Comparison of ENCODE assay signal across 1 cellular context in genomic region chr1:241640149-241640866, GRCh38.
TF ChIP-seq lines count a peak whose summit lies in the region.

A gene with protein sequence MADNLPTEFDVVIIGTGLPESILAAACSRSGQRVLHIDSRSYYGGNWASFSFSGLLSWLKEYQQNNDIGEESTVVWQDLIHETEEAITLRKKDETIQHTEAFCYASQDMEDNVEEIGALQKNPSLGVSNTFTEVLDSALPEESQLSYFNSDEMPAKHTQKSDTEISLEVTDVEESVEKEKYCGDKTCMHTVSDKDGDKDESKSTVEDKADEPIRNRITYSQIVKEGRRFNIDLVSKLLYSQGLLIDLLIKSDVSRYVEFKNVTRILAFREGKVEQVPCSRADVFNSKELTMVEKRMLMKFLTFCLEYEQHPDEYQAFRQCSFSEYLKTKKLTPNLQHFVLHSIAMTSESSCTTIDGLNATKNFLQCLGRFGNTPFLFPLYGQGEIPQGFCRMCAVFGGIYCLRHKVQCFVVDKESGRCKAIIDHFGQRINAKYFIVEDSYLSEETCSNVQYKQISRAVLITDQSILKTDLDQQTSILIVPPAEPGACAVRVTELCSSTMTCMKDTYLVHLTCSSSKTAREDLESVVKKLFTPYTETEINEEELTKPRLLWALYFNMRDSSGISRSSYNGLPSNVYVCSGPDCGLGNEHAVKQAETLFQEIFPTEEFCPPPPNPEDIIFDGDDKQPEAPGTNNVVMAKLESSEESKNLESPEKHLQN (minus strand): TSS chr1:241640369. CDS start chr1:241635766, 4,603 bp downstream.
Gene OPN3, minus strand, starts transcription at chr1:241640369. Its CDS starts 115 bp downstream, at chr1:241640254.

TF ChIP-seq in K562, 482 proteins besides CTCF, POLR2A, EP300 and RAD21 (continued from another document and continues in another):
- TF ChIP-seq, protein P1, sequence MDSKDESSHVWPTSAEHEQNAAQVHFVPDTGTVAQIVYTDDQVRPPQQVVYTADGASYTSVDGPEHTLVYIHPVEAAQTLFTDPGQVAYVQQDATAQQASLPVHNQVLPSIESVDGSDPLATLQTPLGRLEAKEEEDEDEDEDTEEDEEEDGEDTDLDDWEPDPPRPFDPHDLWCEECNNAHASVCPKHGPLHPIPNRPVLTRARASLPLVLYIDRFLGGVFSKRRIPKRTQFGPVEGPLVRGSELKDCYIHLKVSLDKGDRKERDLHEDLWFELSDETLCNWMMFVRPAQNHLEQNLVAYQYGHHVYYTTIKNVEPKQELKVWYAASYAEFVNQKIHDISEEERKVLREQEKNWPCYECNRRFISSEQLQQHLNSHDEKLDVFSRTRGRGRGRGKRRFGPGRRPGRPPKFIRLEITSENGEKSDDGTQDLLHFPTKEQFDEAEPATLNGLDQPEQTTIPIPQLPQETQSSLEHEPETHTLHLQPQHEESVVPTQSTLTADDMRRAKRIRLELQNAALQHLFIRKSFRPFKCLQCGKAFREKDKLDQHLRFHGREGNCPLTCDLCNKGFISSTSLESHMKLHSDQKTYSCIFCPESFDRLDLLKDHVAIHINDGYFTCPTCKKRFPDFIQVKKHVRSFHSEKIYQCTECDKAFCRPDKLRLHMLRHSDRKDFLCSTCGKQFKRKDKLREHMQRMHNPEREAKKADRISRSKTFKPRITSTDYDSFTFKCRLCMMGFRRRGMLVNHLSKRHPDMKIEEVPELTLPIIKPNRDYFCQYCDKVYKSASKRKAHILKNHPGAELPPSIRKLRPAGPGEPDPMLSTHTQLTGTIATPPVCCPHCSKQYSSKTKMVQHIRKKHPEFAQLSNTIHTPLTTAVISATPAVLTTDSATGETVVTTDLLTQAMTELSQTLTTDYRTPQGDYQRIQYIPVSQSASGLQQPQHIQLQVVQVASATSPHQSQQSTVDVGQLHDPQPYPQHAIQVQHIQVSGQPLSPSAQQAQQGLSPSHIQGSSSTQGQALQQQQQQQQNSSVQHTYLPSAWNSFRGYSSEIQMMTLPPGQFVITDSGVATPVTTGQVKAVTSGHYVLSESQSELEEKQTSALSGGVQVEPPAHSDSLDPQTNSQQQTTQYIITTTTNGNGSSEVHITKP (IDR thresholded peaks at IDR 0.05; ENCODE audit: partially characterized antibody), result no peak
- TF ChIP-seq, protein P2, sequence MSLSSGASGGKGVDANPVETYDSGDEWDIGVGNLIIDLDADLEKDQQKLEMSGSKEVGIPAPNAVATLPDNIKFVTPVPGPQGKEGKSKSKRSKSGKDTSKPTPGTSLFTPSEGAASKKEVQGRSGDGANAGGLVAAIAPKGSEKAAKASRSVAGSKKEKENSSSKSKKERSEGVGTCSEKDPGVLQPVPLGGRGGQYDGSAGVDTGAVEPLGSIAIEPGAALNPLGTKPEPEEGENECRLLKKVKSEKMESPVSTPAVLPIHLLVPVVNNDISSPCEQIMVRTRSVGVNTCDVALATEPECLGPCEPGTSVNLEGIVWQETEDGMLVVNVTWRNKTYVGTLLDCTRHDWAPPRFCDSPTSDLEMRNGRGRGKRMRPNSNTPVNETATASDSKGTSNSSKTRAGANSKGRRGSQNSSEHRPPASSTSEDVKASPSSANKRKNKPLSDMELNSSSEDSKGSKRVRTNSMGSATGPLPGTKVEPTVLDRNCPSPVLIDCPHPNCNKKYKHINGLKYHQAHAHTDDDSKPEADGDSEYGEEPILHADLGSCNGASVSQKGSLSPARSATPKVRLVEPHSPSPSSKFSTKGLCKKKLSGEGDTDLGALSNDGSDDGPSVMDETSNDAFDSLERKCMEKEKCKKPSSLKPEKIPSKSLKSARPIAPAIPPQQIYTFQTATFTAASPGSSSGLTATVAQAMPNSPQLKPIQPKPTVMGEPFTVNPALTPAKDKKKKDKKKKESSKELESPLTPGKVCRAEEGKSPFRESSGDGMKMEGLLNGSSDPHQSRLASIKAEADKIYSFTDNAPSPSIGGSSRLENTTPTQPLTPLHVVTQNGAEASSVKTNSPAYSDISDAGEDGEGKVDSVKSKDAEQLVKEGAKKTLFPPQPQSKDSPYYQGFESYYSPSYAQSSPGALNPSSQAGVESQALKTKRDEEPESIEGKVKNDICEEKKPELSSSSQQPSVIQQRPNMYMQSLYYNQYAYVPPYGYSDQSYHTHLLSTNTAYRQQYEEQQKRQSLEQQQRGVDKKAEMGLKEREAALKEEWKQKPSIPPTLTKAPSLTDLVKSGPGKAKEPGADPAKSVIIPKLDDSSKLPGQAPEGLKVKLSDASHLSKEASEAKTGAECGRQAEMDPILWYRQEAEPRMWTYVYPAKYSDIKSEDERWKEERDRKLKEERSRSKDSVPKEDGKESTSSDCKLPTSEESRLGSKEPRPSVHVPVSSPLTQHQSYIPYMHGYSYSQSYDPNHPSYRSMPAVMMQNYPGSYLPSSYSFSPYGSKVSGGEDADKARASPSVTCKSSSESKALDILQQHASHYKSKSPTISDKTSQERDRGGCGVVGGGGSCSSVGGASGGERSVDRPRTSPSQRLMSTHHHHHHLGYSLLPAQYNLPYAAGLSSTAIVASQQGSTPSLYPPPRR (CRISPR knock-in tag; IDR thresholded peaks at IDR 0.05; ENCODE audit: borderline replicate concordance), result no peak
- TF ChIP-seq ETV1 (tag; conservative IDR thresholded peaks at IDR 0.05; ENCODE audit: low read depth), result peak; percentile 70
- no peak for TF ChIP-seq PRMT5 (CRISPR knock-in tag; IDR thresholded peaks at IDR 0.05)
- no peak for TF ChIP-seq SIX5 (IDR thresholded peaks at IDR 0.05; ENCODE audit: borderline replicate concordance in 1 of 2, insufficient read depth in 1 of 2, low read depth in 1 of 2, low read length in 2 of 2)
- TF ChIP-seq, protein P3, sequence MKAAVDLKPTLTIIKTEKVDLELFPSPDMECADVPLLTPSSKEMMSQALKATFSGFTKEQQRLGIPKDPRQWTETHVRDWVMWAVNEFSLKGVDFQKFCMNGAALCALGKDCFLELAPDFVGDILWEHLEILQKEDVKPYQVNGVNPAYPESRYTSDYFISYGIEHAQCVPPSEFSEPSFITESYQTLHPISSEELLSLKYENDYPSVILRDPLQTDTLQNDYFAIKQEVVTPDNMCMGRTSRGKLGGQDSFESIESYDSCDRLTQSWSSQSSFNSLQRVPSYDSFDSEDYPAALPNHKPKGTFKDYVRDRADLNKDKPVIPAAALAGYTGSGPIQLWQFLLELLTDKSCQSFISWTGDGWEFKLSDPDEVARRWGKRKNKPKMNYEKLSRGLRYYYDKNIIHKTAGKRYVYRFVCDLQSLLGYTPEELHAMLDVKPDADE (conservative IDR thresholded peaks at IDR 0.05; ENCODE audit: control insufficient read depth, low read depth, low read length), result 0 out of 2 replicates have a peak, but pooled peaks have one; percentile 71
- TF ChIP-seq TFAP4 (CRISPR knock-in tag; IDR thresholded peaks at IDR 0.05; ENCODE audit: borderline replicate concordance), result peak; percentile 57
- no peak for TF ChIP-seq ARNT (IDR thresholded peaks at IDR 0.05)
- TF ChIP-seq ATF6 (CRISPR knock-in tag; IDR thresholded peaks at IDR 0.05), result peak; percentile 41; the same call in 1 of the 2 replicates
- TF ChIP-seq MTA2 (IDR thresholded peaks at IDR 0.05; ENCODE audit: low read depth), result no peak
- TF ChIP-seq RBFOX2 (IDR thresholded peaks at IDR 0.05; ENCODE audit: low read depth, low read length), result peak; percentile 88
- no peak for TF ChIP-seq BHLHE40 (IDR thresholded peaks at IDR 0.05; ENCODE audit: low read length)
- TF ChIP-seq SRF (CRISPR knock-in tag; IDR thresholded peaks at IDR 0.05), result no peak
- TF ChIP-seq, protein P4, sequence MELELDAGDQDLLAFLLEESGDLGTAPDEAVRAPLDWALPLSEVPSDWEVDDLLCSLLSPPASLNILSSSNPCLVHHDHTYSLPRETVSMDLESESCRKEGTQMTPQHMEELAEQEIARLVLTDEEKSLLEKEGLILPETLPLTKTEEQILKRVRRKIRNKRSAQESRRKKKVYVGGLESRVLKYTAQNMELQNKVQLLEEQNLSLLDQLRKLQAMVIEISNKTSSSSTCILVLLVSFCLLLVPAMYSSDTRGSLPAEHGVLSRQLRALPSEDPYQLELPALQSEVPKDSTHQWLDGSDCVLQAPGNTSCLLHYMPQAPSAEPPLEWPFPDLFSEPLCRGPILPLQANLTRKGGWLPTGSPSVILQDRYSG (tag; conservative IDR thresholded peaks at IDR 0.05; ENCODE audit: low read depth), result no peak
- TF ChIP-seq, protein P5, sequence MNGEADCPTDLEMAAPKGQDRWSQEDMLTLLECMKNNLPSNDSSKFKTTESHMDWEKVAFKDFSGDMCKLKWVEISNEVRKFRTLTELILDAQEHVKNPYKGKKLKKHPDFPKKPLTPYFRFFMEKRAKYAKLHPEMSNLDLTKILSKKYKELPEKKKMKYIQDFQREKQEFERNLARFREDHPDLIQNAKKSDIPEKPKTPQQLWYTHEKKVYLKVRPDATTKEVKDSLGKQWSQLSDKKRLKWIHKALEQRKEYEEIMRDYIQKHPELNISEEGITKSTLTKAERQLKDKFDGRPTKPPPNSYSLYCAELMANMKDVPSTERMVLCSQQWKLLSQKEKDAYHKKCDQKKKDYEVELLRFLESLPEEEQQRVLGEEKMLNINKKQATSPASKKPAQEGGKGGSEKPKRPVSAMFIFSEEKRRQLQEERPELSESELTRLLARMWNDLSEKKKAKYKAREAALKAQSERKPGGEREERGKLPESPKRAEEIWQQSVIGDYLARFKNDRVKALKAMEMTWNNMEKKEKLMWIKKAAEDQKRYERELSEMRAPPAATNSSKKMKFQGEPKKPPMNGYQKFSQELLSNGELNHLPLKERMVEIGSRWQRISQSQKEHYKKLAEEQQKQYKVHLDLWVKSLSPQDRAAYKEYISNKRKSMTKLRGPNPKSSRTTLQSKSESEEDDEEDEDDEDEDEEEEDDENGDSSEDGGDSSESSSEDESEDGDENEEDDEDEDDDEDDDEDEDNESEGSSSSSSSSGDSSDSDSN (IDR thresholded peaks at IDR 0.05; ENCODE audit: borderline replicate concordance in 1 of 2, low read depth in 2 of 2, low read length in 2 of 2), result peak; percentile 85 to 93; a peak in 3 of 4 replicates
- no peak for TF ChIP-seq NR2C2 (CRISPR knock-in tag; IDR thresholded peaks at IDR 0.05)
- no peak for TF ChIP-seq NR2C2 (tag; IDR thresholded peaks at IDR 0.05)
- TF ChIP-seq ESRRA (IDR thresholded peaks at IDR 0.05; ENCODE audit: borderline replicate concordance, low read depth), result no peak
- TF ChIP-seq IRF9 (tag; IDR thresholded peaks at IDR 0.05), result 0 out of 2 replicates have a peak, but pooled peaks have one; percentile 11
- no peak for TF ChIP-seq ZNF175 (CRISPR knock-in tag; IDR thresholded peaks at IDR 0.05; ENCODE audit: low read depth)
- TF ChIP-seq, protein P6, sequence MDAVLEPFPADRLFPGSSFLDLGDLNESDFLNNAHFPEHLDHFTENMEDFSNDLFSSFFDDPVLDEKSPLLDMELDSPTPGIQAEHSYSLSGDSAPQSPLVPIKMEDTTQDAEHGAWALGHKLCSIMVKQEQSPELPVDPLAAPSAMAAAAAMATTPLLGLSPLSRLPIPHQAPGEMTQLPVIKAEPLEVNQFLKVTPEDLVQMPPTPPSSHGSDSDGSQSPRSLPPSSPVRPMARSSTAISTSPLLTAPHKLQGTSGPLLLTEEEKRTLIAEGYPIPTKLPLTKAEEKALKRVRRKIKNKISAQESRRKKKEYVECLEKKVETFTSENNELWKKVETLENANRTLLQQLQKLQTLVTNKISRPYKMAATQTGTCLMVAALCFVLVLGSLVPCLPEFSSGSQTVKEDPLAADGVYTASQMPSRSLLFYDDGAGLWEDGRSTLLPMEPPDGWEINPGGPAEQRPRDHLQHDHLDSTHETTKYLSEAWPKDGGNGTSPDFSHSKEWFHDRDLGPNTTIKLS (IDR thresholded peaks at IDR 0.05; ENCODE audit: borderline replicate concordance, low read depth), result no peak
- peak in 1 of 2 experiments; percentile 56; a peak in 2 of 4 replicates for TF ChIP-seq NRF1 (conservative IDR thresholded peaks at IDR 0.05 in 1 of 2, IDR thresholded peaks at IDR 0.05 in 1 of 2)
- no peak for TF ChIP-seq HDAC3 (IDR thresholded peaks at IDR 0.05; ENCODE audit: borderline replicate concordance, partially characterized antibody)
- peak; percentile 76 for TF ChIP-seq MAX (CRISPR knock-in tag; IDR thresholded peaks at IDR 0.05)
- TF ChIP-seq TOE1 (IDR thresholded peaks at IDR 0.05; ENCODE audit: borderline replicate concordance), result peak; percentile 24; the same call in 1 of the 2 replicates
- no peak for TF ChIP-seq TOE1 (CRISPR knock-in tag; IDR thresholded peaks at IDR 0.05; ENCODE audit: borderline replicate concordance, low read depth)
- no peak for TF ChIP-seq HNRNPK (IDR thresholded peaks at IDR 0.05; ENCODE audit: low read depth, low read length, poor library complexity, severe bottlenecking)
- peak; percentile 69; the same call in 1 of the 2 replicates for TF ChIP-seq SIN3B (IDR thresholded peaks at IDR 0.05; ENCODE audit: low read depth)
- 0 out of 2 replicates have a peak, but pooled peaks have one; percentile 40 for TF ChIP-seq CHD2 (IDR thresholded peaks at IDR 0.05; ENCODE audit: low read depth, low read length)
- TF ChIP-seq ZNF707 (CRISPR knock-in tag; conservative IDR thresholded peaks at IDR 0.05), result no peak; the same call in 1 of the 2 replicates
- 0 out of 2 replicates have a peak, but pooled peaks have one; percentile 72 for TF ChIP-seq ZNF12 (CRISPR knock-in tag; IDR thresholded peaks at IDR 0.05)
- no peak for TF ChIP-seq ZNF197 (CRISPR knock-in tag; IDR thresholded peaks at IDR 0.05; ENCODE audit: low read depth)
